Comparison of ENCODE assay signal across 8 cellular contexts in genomic region chr1:114510235-114511047, GRCh38. TPM values are rescaled to one million over a fixed set of nuclear protein-coding genes. Genes with fewer than 3 reads are reported as not detected.
A peak's percentile ranks its signal among the peaks of the same experiment; 100 is the strongest.
DNase-seq lines count a peak whose midpoint lies in the region; ATAC-seq, FAIRE-seq and TF ChIP-seq lines count a peak whose summit lies in the region.

No MANE protein-coding gene starts in this region.

- TF ChIP-seq POLR2A in HepG2 (IDR thresholded peaks at IDR 0.05; ENCODE audit: insufficient read depth in 1 of 2, low read depth in 2 of 2, low read length in 2 of 2), result no peak

- DNase-seq in GM10266 (ENCODE audit: extremely low spot score) (peak; percentile 32), GM23338 (ENCODE audit: low spot score) (peak; percentile 59), WERI-Rb-1 (peak; percentile 25), chondrocyte (ENCODE audit: low spot score) (peak; percentile 90), HepG2 (ENCODE audit: low spot score) (no peak), globus pallidus (ENCODE audit: low spot score) (no peak)
- peak; percentile 40 for DNase-seq in stimulated activated CD4-positive, alpha-beta T cell treated with anti-CD3 and anti-CD28 coated beads, Interleukin-4, amount 100 ng/mL, for 1 hour

- no peaks in the 10 kb centered on the region for H3K36me3 ChIP-seq in GM23338 (ENCODE audit: insufficient read depth)
- no peaks in the 10 kb centered on the region for H3K36me3 ChIP-seq in KMS-11 (ENCODE audit: insufficient read depth)
- H3K36me3 ChIP-seq in WERI-Rb-1, result peaks cover 37% of the 10 kb centered on the region
- H3K36me3 ChIP-seq in HepG2 (replicated peaks in 1 of 2; ENCODE audit: control insufficient read depth in 1 of 2, insufficient read depth in 2 of 2, low read length in 2 of 2), result peaks cover 2 to 12% of the 10 kb centered on the region in 2 experiments; a peak in 3 of 5 replicates

- intact Hi-C loops in HepG2 (cut with micrococcal nuclease; ENCODE audit: unreplicated experiment), result loop anchor here (1.0 kb wide), 1 partner anchor 43 kb away; no protein-coding TSS in a partner anchor

- no TSS peak for BruUV-seq in HepG2 (replicated peaks; lab: Mats Ljungman, UMichigan)

- 0 out of 2 replicates have a peak, but pooled peaks have one; percentile 4 for TF ChIP-seq RAD21 in HepG2 (CRISPR knock-in tag; IDR thresholded peaks at IDR 0.05)

- H3K9me3 ChIP-seq in WERI-Rb-1 (ENCODE audit: severe bottlenecking), result no peaks in the 10 kb centered on the region
- H3K9me3 ChIP-seq in HepG2 (ENCODE audit: low read length), result no peaks in the 10 kb centered on the region

- peak overlapping the region; percentile 81 for H3K4me2 ChIP-seq in GM23338
- H3K4me2 ChIP-seq in KMS-11, result peak overlapping the region; percentile 96; the same call in 1 of the 2 replicates
- H3K4me2 ChIP-seq in HepG2 (ENCODE audit: low read depth, low read length), result peak overlapping the region; percentile 77

- H3K9me2 ChIP-seq in GM23338 (ENCODE audit: insufficient read depth), result no peaks in the 10 kb centered on the region

- H3K4me3 Mint-ChIP-seq in GM23338 (peak overlapping the region; percentile 90), chondrocyte (ENCODE audit: unreplicated experiment) (peak overlapping the region; percentile 93)

- in situ Hi-C loops in HepG2 (cut with HindIII; ENCODE audit: extremely low pct_ligation_motif_present, low pct_unique_long_range_greater_than_20kb), result no loop called here

- H3K36me3 Mint-ChIP-seq in GM23338 (ENCODE audit: low read depth) (peaks cover 14% of the 10 kb centered on the region), chondrocyte (ENCODE audit: low read depth) (no peaks in the 10 kb centered on the region)

- CTCF ChIA-PET in HepG2 (lab: Yijun Ruan, JAX; ENCODE audit: low intra/inter-chr PET ratio, low total read pairs), result no interaction called here

- peak overlapping the region; percentile 72 for H3K9ac ChIP-seq in KMS-11
- H3K9ac ChIP-seq in HepG2 (ENCODE audit: insufficient read depth, low read depth, low read length), result peak overlapping the region; percentile 91

- H3K4me1 Mint-ChIP-seq in GM23338 (peaks cover 35% of the 10 kb centered on the region), chondrocyte (ENCODE audit: low read depth) (peaks cover 45% of the 10 kb centered on the region)

- H3K27me3 ChIP-seq in GM23338 (ENCODE audit: insufficient read depth), result peaks cover 10% of the 10 kb centered on the region; the same call in 1 of the 2 replicates
- H3K27me3 ChIP-seq in KMS-11 (ENCODE audit: insufficient read depth, low read depth), result no peaks in the 10 kb centered on the region
- H3K27me3 ChIP-seq in WERI-Rb-1 (ENCODE audit: insufficient read depth, low read depth, severe bottlenecking), result no peaks in the 10 kb centered on the region
- no peaks in the 10 kb centered on the region for H3K27me3 ChIP-seq in HepG2 (ENCODE audit: control insufficient read depth in 1 of 2, insufficient read depth in 2 of 2, low read length in 2 of 2)

- H3K4me1 ChIP-seq in GM23338 (ENCODE audit: insufficient read depth) (peaks cover 32% of the 10 kb centered on the region), KMS-11 (ENCODE audit: low read depth, poor library complexity, severe bottlenecking) (peaks cover 30% of the 10 kb centered on the region), HepG2 (ENCODE audit: insufficient read depth, low read length) (peaks cover 53% of the 10 kb centered on the region)

- H3K27me3 Mint-ChIP-seq in GM23338 (ENCODE audit: insufficient read depth, low read depth, poor library complexity), result peaks cover 10% of the 10 kb centered on the region
- no peaks in the 10 kb centered on the region for H3K27me3 Mint-ChIP-seq in chondrocyte (ENCODE audit: low read depth)

- H3K27ac ChIP-seq in GM23338 (ENCODE audit: low read depth) (0 out of 2 replicates have a peak overlapping the region, but pooled peaks have one; percentile 55), KMS-11 (peak overlapping the region; percentile 88; the same call in 1 of the 2 replicates), WERI-Rb-1 (peak overlapping the region; percentile 95), HepG2 (ENCODE audit: extremely low read length, insufficient read depth, low read length) (peak overlapping the region; percentile 86)

- H3K4me3 ChIP-seq in GM23338 (peak overlapping the region; percentile 99), KMS-11 (IDR thresholded peaks at IDR 0.05; ENCODE audit: insufficient read depth, low read depth, low read length) (peak overlapping the region; percentile 69), WERI-Rb-1 (ENCODE audit: low read depth, low read length) (peak overlapping the region; percentile 88), HepG2 (replicated peaks in 1 of 3; ENCODE audit: insufficient read depth in 1 of 3, low read depth in 2 of 3, low read length in 3 of 3) (peak overlapping the region; percentile 84 to 95 (median 93))

- TF ChIP-seq EP300 in HepG2 (IDR thresholded peaks at IDR 0.05; ENCODE audit: low read depth in 2 of 2, low read length in 2 of 2) (no peak), HepG2 (CRISPR knock-in tag; IDR thresholded peaks at IDR 0.05; ENCODE audit: borderline replicate concordance) (no peak)

- TF ChIP-seq CTCF in GM10266 (IDR thresholded peaks at IDR 0.05; ENCODE audit: control insufficient read depth, insufficient read depth, low read depth, missing control alignments), result no peak
- no peak for TF ChIP-seq CTCF in GM23338 (conservative IDR thresholded peaks at IDR 0.05; ENCODE audit: low read depth in 2 of 2)
- no peak for TF ChIP-seq CTCF in KMS-11 (conservative IDR thresholded peaks at IDR 0.05; ENCODE audit: low read depth, low read length)
- TF ChIP-seq CTCF in WERI-Rb-1 (IDR thresholded peaks at IDR 0.05; ENCODE audit: low read depth, low read length), result no peak
- no peak for TF ChIP-seq CTCF in chondrocyte (IDR thresholded peaks at IDR 0.05)
- TF ChIP-seq CTCF in HepG2 (CRISPR knock-in tag; IDR thresholded peaks at IDR 0.05), result no peak

- H3K27ac Mint-ChIP-seq in GM23338 (peak overlapping the region; percentile 10), chondrocyte (ENCODE audit: unreplicated experiment) (peak overlapping the region; percentile 85)

- no peak for FAIRE-seq in HepG2 (lab: Jason Lieb, UNC)

- H2AFZ ChIP-seq in GM23338 (0 out of 2 replicates have a peak overlapping the region, but pooled peaks have one; percentile 60), KMS-11 (ENCODE audit: low read depth) (peak overlapping the region; percentile 49; the same call in 1 of the 2 replicates), HepG2 (ENCODE audit: low read length) (no peak overlapping the region)

- ATAC-seq in GM23338 (peak; percentile 44), HepG2 (peak; percentile 58)

- H3K79me2 ChIP-seq in GM23338 (replicated peaks; ENCODE audit: insufficient read depth), result peaks cover 50% of the 10 kb centered on the region
- peaks cover 52% of the 10 kb centered on the region for H3K79me2 ChIP-seq in KMS-11 (ENCODE audit: insufficient read depth, low read depth)
- peaks cover 60% of the 10 kb centered on the region for H3K79me2 ChIP-seq in HepG2 (ENCODE audit: insufficient read depth, low read length)

- peaks cover 7% of the 10 kb centered on the region; the same call in 1 of the 2 replicates for H3F3A ChIP-seq in GM23338 (replicated peaks; ENCODE audit: low read depth)

- POLR2A ChIA-PET in HepG2 (lab: Yijun Ruan, JAX), result interaction anchor here (0.8 to 2.3 kb wide), 6 partner anchors 9 to 206 kb away, joined by 3 to 8 read pairs (median 3); partner anchors contain the start of gene NRAS

- H4K20me1 ChIP-seq in GM23338 (replicated peaks; ENCODE audit: insufficient read depth) (peaks cover 40% of the 10 kb centered on the region), KMS-11 (ENCODE audit: insufficient read depth) (0 out of 2 replicates have a peak, but pooled peaks cover 13% of the 10 kb centered on the region), HepG2 (ENCODE audit: insufficient read depth, low read length) (peaks cover 30% of the 10 kb centered on the region)

- WGBS in HepG2 (ENCODE audit: low lambda C conversion rate), result under 1% methylated on average over 17 of the region's 75 CpGs

- H3K9me3 Mint-ChIP-seq in GM23338 (no peaks in the 10 kb centered on the region; the same call in 2 of the 3 replicates), chondrocyte (ENCODE audit: low read depth) (no peaks in the 10 kb centered on the region)

TF ChIP-seq in GM23338, 12 proteins besides CTCF, POLR2A, EP300 and RAD21 (continues in another document):
- TF ChIP-seq NANOG (IDR thresholded peaks at IDR 0.05; ENCODE audit: borderline replicate concordance) (no peak), JUNB (IDR thresholded peaks at IDR 0.05; ENCODE audit: unreplicated experiment) (no peak), POLR2AphosphoS5 (IDR thresholded peaks at IDR 0.05; ENCODE audit: low read depth) (no peak)

TF ChIP-seq in HepG2, 621 proteins besides CTCF, POLR2A, EP300 and RAD21 (continues in another document):
- TF ChIP-seq ZNF496 (CRISPR knock-in tag; IDR thresholded peaks at IDR 0.05; ENCODE audit: insufficient replicate concordance) (no peak), TOE1 (CRISPR knock-in tag; IDR thresholded peaks at IDR 0.05) (no peak)

RNA-seq across cellular contexts. Expression of gene TRIM33, which starts 0.6 kb away (rescaled TPM):
- 46.6 and 51.1 TPM in 2 replicates for total RNA-seq in GM23338 (2014; rRNA removed; shearing (Covaris generic))
- 48.8 and 50.3 TPM in 2 replicates for polyA plus RNA-seq in GM23338 (2016; fragmentation: Nextera tagmentation; extraction: Ambion mirVana)
- 24.0 to 28.7 TPM (median 24.0 TPM) in 3 replicates for total RNA-seq in chondrocyte
- 42.2 and 42.8 TPM in 2 replicates for total RNA-seq in HepG2 (2016; rRNA removed; fragmentation: Illumina TruSeq; extraction: Trizol)
- 8.8 and 9.0 TPM in 2 replicates for total RNA-seq in HepG2 (2016; cell fraction: cytosol; rRNA removed; fragmentation: Illumina TruSeq; extraction: Trizol; ENCODE audit: low read depth)
- 39.4 and 41.0 TPM in 2 replicates for total RNA-seq in HepG2 (2016; cell fraction: insoluble cytoplasmic fraction; rRNA removed; fragmentation: Illumina TruSeq; extraction: Trizol)
- total RNA-seq in HepG2 (2016; cell fraction: membrane; rRNA removed; fragmentation: Illumina TruSeq; extraction: Trizol), result 11.6 and 13.2 TPM in 2 replicates
- total RNA-seq in HepG2 (2016; cell fraction: nucleus; rRNA removed; fragmentation: Illumina TruSeq; extraction: Trizol), result 54.1 and 54.2 TPM in 2 replicates
- polyA plus RNA-seq in HepG2 (2011; rRNA removed), result 31.0 and 35.5 TPM in 2 replicates
- 12.2 and 14.5 TPM in 2 replicates for polyA plus RNA-seq in HepG2 (2011; cell fraction: cytosol; rRNA removed)
- polyA plus RNA-seq in HepG2 (2011; cell fraction: nucleus; rRNA removed), result 28.4 and 29.4 TPM in 2 replicates
- polyA plus RNA-seq in HepG2 (2012), result 19.4 and 23.2 TPM in 2 replicates
- 0.87 and 0.88 TPM in 2 replicates for polyA plus RNA-seq in HepG2 (2016; cell fraction: cytosol; fragmentation: Illumina TruSeq; extraction: Trizol; ENCODE audit: low read depth)
- 27.4 and 29.1 TPM in 2 replicates for polyA plus RNA-seq in HepG2 (2016; cell fraction: insoluble cytoplasmic fraction; fragmentation: Illumina TruSeq; extraction: Trizol; ENCODE audit: low read depth)
- 2.7 and 3.4 TPM in 2 replicates for polyA plus RNA-seq in HepG2 (2016; cell fraction: membrane; fragmentation: Illumina TruSeq; extraction: Trizol; ENCODE audit: low read depth)
- 38.6 and 49.9 TPM in 2 replicates for polyA plus RNA-seq in HepG2 (2016; cell fraction: nucleus; fragmentation: Illumina TruSeq; extraction: Trizol; ENCODE audit: insufficient read depth, low read depth)
- polyA minus RNA-seq in HepG2 (2011; rRNA and poly(A)+ RNA removed; ENCODE audit: low replicate concordance), result 39.0 and 73.0 TPM in 2 replicates
- polyA minus RNA-seq in HepG2 (2011; cell fraction: cytosol; rRNA and poly(A)+ RNA removed), result 30.9 and 38.0 TPM in 2 replicates
- polyA minus RNA-seq in HepG2 (2011; cell fraction: nucleus; rRNA and poly(A)+ RNA removed), result 91.8 and 97.2 TPM in 2 replicates

Comparison
In these comparisons a context has a peak if more than half of its experiments do, and no peak if none do; other contexts are left out.
1. DNase-seq: peak in GM10266 (single experiment), GM23338 (single experiment), WERI-Rb-1 (single experiment), chondrocyte (single experiment) and stimulated activated CD4-positive, alpha-beta T cell treated with anti-CD3 and anti-CD28 coated beads, Interleukin-4, amount 100 ng/mL, for 1 hour (single experiment); none in HepG2 (single experiment) and globus pallidus (single experiment).
2. Peak in every context shown above with its lines, with median percentiles within 50 percentile points of each other: H3K27ac ChIP-seq, H3K4me2 ChIP-seq and H3K4me3 ChIP-seq.